In genomic region chr10:851891-852290, GRCh38 we compare ENCODE assay signal across 1 cellular context.
TF ChIP-seq lines count a peak whose summit lies in the region.

No MANE protein-coding gene starts in this region.

TF ChIP-seq in GM23338, 12 proteins besides CTCF, POLR2A, EP300 and RAD21 (continued from another document):
- TF ChIP-seq ZNF462 (CRISPR knock-in tag; IDR thresholded peaks at IDR 0.05) (no peak), JUNB (IDR thresholded peaks at IDR 0.05; ENCODE audit: unreplicated experiment) (no peak), NANOG (IDR thresholded peaks at IDR 0.05; ENCODE audit: borderline replicate concordance) (no peak)
